In the genomic region with DNA sequence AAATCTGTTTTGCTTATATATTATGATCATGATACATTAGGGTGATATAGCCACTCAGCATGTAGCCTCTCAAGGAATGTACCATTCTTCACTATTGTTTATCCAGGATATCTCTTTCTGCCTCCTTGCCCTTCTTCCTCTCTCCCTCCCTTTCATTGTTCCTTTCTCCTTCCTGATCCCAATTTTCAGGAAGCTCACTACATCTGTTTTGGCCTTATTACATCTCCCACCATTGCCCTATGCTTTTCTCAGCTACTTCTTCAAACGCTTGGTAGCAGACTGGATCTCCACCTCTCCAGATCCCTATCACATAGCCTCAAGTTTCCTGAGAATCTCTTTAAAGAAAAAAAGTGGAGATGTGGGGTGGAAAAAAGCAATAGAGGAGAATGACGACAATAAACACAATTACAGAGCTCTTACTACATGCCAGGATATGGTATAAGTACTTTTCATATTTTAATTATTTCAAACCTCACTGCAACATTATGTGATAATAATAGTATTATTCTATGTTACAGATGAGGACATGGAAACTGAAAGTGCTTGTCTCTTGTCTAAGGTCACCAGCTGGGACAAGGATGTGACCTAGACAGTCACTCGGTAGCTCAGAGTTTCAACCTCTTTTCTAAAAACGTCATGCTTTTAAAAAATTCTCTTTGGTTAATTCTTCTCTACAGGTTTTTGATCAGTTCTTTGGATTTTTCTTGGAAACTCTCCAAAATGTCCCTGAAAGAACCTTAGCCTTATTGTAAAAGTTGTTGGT, we compare ENCODE assay signal across 17 cellular contexts.
DNase-seq lines count a peak whose midpoint lies in the region; ATAC-seq and TF ChIP-seq lines count a peak whose summit lies in the region.
"Had no signal": no experiment of that assay in that cellular context is flagged by ENCODE, and none has a peak within 500 bp of the region (broad histone marks: within the 10 kb centered on the region; RNA-seq: fewer than 3 reads in every experiment).

No MANE protein-coding gene starts in this region.

- H3K4me2 ChIP-seq in MM.1S (ENCODE audit: low read depth, low read length): peak overlapping the region; percentile 10; the same call in 1 of the 2 replicates
- H3K4me2 ChIP-seq: BLaER1 had no signal

- H3K36me3 ChIP-seq in MM.1S (replicated peaks; ENCODE audit: insufficient read depth, low read length): no peaks in the 10 kb centered on the region
- H3K36me3 ChIP-seq: BLaER1, SJSA1 had no signal

- peak overlapping the region; percentile 82 for H3K27ac Mint-ChIP-seq in endothelial cell (ENCODE audit: unreplicated experiment)
- peak overlapping the region; percentile 89 for H3K27ac Mint-ChIP-seq in osteocyte (ENCODE audit: unreplicated experiment)
- H3K27ac Mint-ChIP-seq in activated CD4-positive, alpha-beta T cell treated with anti-CD3 and anti-CD28 coated beads, Interleukin-2, amount 10 ng/mL, durations not matched to agents 7 days and 5 days: no peak overlapping the region
- H3K27ac Mint-ChIP-seq: CD4-positive, CD25-positive, alpha-beta regulatory T cell had no signal

- no peaks in the 10 kb centered on the region for H3K27me3 ChIP-seq in MM.1S (replicated peaks; ENCODE audit: insufficient read depth, low read length)
- H3K27me3 ChIP-seq: BLaER1, SJSA1 had no signal

- no peaks in the 10 kb centered on the region for H3K36me3 Mint-ChIP-seq in endothelial cell (ENCODE audit: low read depth, unreplicated experiment)
- H3K36me3 Mint-ChIP-seq in osteocyte (ENCODE audit: unreplicated experiment): no peaks in the 10 kb centered on the region
- H3K36me3 Mint-ChIP-seq in activated CD4-positive, alpha-beta T cell treated with anti-CD3 and anti-CD28 coated beads, Interleukin-2, amount 10 ng/mL, durations not matched to agents 7 days and 5 days (ENCODE audit: low read depth): no peaks in the 10 kb centered on the region
- H3K36me3 Mint-ChIP-seq: CD4-positive, CD25-positive, alpha-beta regulatory T cell had no signal

- H3K4me3 ChIP-seq in MM.1S (ENCODE audit: low read length): no peak overlapping the region
- H3K4me3 ChIP-seq: BLaER1, SJSA1 had no signal

- CTCF ChIA-PET in activated CD4-positive, alpha-beta T cell treated with anti-CD3 and anti-CD28 coated beads, Interleukin-2, amount 10 ng/mL, durations not matched to agents 7 days and 5 days (lab: Charles Lee): no interaction called here

- H3K4me3 Mint-ChIP-seq in endothelial cell (ENCODE audit: unreplicated experiment) (no peak overlapping the region), osteocyte (ENCODE audit: unreplicated experiment) (no peak overlapping the region)
- no peak overlapping the region for H3K4me3 Mint-ChIP-seq in activated CD4-positive, alpha-beta T cell treated with anti-CD3 and anti-CD28 coated beads, Interleukin-2, amount 10 ng/mL, durations not matched to agents 7 days and 5 days
- H3K4me3 Mint-ChIP-seq: CD4-positive, CD25-positive, alpha-beta regulatory T cell had no signal

- intact Hi-C loops in left ventricle myocardium superior (cut with micrococcal nuclease): no loop called here

- H2AFZ ChIP-seq in MM.1S (ENCODE audit: low read length): no peak overlapping the region

- no peak for ATAC-seq in left ventricle myocardium superior

- DNase-seq in MM.1S (peak; percentile 64), OCI-M1 (lab: John Stamatoyannopoulos, UW) (peak; percentile 2), endothelial cell (ENCODE audit: low spot score) (no peak), osteocyte (ENCODE audit: extremely low spot score, unreplicated experiment) (no peak), left ventricle myocardium superior (no peak)
- no peak for DNase-seq in activated T-cell treated with anti-CD3 and anti-CD28 coated beads, Interleukin-2, amount 50 U/mL, for 1 hour
- DNase-seq in activated CD4-positive, alpha-beta T cell treated with anti-CD3 and anti-CD28 coated beads, Interleukin-2, amount 10 ng/mL, durations not matched to agents 7 days and 5 days: no peak
- DNase-seq: CD4-positive, CD25-positive, alpha-beta regulatory T cell; DMS153; DND-41; NCI-H1694; NCI-H2029 treated with DMSO at 0.1 percent for 48 hours; NCI-H526 treated with DMSO at 0.1 percent for 48 hours; Right ventricle myocardium superior had no signal

- H3K9me3 Mint-ChIP-seq in endothelial cell (ENCODE audit: unreplicated experiment) (no peaks in the 10 kb centered on the region), osteocyte (ENCODE audit: unreplicated experiment) (peaks cover 4% of the 10 kb centered on the region)
- H3K9me3 Mint-ChIP-seq in activated CD4-positive, alpha-beta T cell treated with anti-CD3 and anti-CD28 coated beads, Interleukin-2, amount 10 ng/mL, durations not matched to agents 7 days and 5 days: peaks cover 2% of the 10 kb centered on the region

- H3K9ac ChIP-seq in MM.1S (ENCODE audit: low read length): no peak overlapping the region
- H3K9ac ChIP-seq: BLaER1 had no signal

- TF ChIP-seq CTCF in MM.1S (IDR thresholded peaks at IDR 0.05; ENCODE audit: low read length): no peak
- TF ChIP-seq CTCF in endothelial cell (IDR thresholded peaks at IDR 0.05; ENCODE audit: unreplicated experiment): no peak
- TF ChIP-seq CTCF in osteocyte (IDR thresholded peaks at IDR 0.05): no peak

- no peaks in the 10 kb centered on the region for H3K79me2 ChIP-seq in MM.1S (ENCODE audit: low read length)

- no peaks in the 10 kb centered on the region for H3F3A ChIP-seq in MM.1S (ENCODE audit: insufficient read depth, low read length)

- H3K4me1 Mint-ChIP-seq in endothelial cell (ENCODE audit: unreplicated experiment): peaks cover 10% of the 10 kb centered on the region
- H3K4me1 Mint-ChIP-seq in osteocyte (ENCODE audit: unreplicated experiment): peaks cover 36% of the 10 kb centered on the region
- H3K4me1 Mint-ChIP-seq in activated CD4-positive, alpha-beta T cell treated with anti-CD3 and anti-CD28 coated beads, Interleukin-2, amount 10 ng/mL, durations not matched to agents 7 days and 5 days: no peaks in the 10 kb centered on the region
- H3K4me1 Mint-ChIP-seq: CD4-positive, CD25-positive, alpha-beta regulatory T cell had no signal

- no peak overlapping the region for H3K27ac ChIP-seq in MM.1S (ENCODE audit: low read length)
- H3K27ac ChIP-seq: BLaER1, HL-60, SJSA1 had no signal

- H3K27me3 Mint-ChIP-seq in endothelial cell (ENCODE audit: unreplicated experiment) (peaks cover 1% of the 10 kb centered on the region), osteocyte (ENCODE audit: unreplicated experiment) (no peaks in the 10 kb centered on the region)
- H3K27me3 Mint-ChIP-seq in activated CD4-positive, alpha-beta T cell treated with anti-CD3 and anti-CD28 coated beads, Interleukin-2, amount 10 ng/mL, durations not matched to agents 7 days and 5 days: no peaks in the 10 kb centered on the region
- H3K27me3 Mint-ChIP-seq: CD4-positive, CD25-positive, alpha-beta regulatory T cell had no signal

- no peaks in the 10 kb centered on the region for H4K20me1 ChIP-seq in MM.1S (ENCODE audit: insufficient read depth, low read length)
- H4K20me1 ChIP-seq: BLaER1 had no signal

- H3K9me3 ChIP-seq in MM.1S (replicated peaks; ENCODE audit: insufficient read depth, low read length): no peaks in the 10 kb centered on the region
- H3K9me3 ChIP-seq: BLaER1, SJSA1 had no signal

- H3K4me1 ChIP-seq in MM.1S (ENCODE audit: low read length): peaks cover 9% of the 10 kb centered on the region; the same call in 1 of the 2 replicates
- H3K4me1 ChIP-seq: BLaER1, SJSA1 had no signal

- POLR2A ChIA-PET in activated CD4-positive, alpha-beta T cell treated with anti-CD3 and anti-CD28 coated beads, Interleukin-2, amount 10 ng/mL, durations not matched to agents 7 days and 5 days (lab: Charles Lee): no interaction called here

- H3K9me2 ChIP-seq in MM.1S (replicated peaks; ENCODE audit: insufficient read depth, low read length): no peaks in the 10 kb centered on the region

Comparison
In these comparisons a context has a peak if more than half of its experiments do, and no peak if none do; other contexts are left out.
1. DNase-seq: peak in MM.1S (single experiment) and OCI-M1 (single experiment); none in endothelial cell (single experiment), osteocyte (single experiment), activated T-cell treated with anti-CD3 and anti-CD28 coated beads, Interleukin-2, amount 50 U/mL, for 1 hour (single experiment), activated CD4-positive, alpha-beta T cell treated with anti-CD3 and anti-CD28 coated beads, Interleukin-2, amount 10 ng/mL, durations not matched to agents 7 days and 5 days (single experiment) and left ventricle myocardium superior (single experiment).